ENCODE assay signal across 1 cellular context in the genomic region with DNA sequence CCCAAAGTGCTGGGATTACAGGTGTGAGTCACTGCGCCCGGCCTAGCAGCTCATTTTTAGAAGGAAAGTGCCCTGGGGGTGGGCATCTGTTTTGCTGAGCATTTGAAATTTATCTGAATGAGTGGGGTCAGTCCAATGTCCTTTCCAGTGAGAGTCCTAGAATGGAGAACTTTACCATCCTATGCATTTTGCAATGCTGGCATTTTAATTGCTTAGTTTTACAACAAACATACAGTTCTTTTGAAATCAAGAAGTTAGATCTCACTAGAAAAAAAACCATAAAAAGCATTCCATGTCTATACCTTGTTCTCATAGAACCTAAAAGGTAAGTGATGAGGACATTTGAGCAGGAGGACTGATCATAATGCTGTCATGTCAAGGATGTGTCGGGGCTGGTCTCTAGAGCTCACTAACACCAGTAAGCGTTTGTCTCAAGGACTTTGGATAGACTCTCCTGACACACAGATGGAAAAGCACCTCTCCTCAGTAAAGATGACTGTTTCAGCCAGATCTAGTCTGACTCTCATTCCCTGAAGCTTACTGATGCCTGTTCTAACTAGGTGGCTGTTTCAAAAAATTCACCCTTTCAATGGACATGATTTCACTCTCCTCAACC.
TF ChIP-seq lines count a peak whose summit lies in the region.

No MANE protein-coding gene starts in this region.

TF ChIP-seq in WTC11, 78 proteins besides CTCF, POLR2A, EP300 and RAD21:
- TF ChIP-seq, protein P1, sequence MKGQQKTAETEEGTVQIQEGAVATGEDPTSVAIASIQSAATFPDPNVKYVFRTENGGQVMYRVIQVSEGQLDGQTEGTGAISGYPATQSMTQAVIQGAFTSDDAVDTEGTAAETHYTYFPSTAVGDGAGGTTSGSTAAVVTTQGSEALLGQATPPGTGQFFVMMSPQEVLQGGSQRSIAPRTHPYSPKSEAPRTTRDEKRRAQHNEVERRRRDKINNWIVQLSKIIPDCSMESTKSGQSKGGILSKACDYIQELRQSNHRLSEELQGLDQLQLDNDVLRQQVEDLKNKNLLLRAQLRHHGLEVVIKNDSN (CRISPR knock-in tag; IDR thresholded peaks at IDR 0.05) = no peak
- TF ChIP-seq TEAD4 (CRISPR knock-in tag; IDR thresholded peaks at IDR 0.05) = no peak
- TF ChIP-seq ZNF232 (CRISPR knock-in tag; IDR thresholded peaks at IDR 0.05) = no peak
- TF ChIP-seq FOXP1 (CRISPR knock-in tag; IDR thresholded peaks at IDR 0.05; ENCODE audit: borderline replicate concordance) = no peak
- TF ChIP-seq GTF2I (CRISPR knock-in tag; conservative IDR thresholded peaks at IDR 0.05) = no peak
- TF ChIP-seq, protein P2, sequence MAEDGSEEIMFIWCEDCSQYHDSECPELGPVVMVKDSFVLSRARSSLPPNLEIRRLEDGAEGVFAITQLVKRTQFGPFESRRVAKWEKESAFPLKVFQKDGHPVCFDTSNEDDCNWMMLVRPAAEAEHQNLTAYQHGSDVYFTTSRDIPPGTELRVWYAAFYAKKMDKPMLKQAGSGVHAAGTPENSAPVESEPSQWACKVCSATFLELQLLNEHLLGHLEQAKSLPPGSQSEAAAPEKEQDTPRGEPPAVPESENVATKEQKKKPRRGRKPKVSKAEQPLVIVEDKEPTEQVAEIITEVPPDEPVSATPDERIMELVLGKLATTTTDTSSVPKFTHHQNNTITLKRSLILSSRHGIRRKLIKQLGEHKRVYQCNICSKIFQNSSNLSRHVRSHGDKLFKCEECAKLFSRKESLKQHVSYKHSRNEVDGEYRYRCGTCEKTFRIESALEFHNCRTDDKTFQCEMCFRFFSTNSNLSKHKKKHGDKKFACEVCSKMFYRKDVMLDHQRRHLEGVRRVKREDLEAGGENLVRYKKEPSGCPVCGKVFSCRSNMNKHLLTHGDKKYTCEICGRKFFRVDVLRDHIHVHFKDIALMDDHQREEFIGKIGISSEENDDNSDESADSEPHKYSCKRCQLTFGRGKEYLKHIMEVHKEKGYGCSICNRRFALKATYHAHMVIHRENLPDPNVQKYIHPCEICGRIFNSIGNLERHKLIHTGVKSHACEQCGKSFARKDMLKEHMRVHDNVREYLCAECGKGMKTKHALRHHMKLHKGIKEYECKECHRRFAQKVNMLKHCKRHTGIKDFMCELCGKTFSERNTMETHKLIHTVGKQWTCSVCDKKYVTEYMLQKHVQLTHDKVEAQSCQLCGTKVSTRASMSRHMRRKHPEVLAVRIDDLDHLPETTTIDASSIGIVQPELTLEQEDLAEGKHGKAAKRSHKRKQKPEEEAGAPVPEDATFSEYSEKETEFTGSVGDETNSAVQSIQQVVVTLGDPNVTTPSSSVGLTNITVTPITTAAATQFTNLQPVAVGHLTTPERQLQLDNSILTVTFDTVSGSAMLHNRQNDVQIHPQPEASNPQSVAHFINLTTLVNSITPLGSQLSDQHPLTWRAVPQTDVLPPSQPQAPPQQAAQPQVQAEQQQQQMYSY (CRISPR knock-in tag; IDR thresholded peaks at IDR 0.05) = no peak
- TF ChIP-seq, protein P3, sequence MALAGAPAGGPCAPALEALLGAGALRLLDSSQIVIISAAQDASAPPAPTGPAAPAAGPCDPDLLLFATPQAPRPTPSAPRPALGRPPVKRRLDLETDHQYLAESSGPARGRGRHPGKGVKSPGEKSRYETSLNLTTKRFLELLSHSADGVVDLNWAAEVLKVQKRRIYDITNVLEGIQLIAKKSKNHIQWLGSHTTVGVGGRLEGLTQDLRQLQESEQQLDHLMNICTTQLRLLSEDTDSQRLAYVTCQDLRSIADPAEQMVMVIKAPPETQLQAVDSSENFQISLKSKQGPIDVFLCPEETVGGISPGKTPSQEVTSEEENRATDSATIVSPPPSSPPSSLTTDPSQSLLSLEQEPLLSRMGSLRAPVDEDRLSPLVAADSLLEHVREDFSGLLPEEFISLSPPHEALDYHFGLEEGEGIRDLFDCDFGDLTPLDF (CRISPR knock-in tag; IDR thresholded peaks at IDR 0.05) = no peak
- TF ChIP-seq, protein P4, sequence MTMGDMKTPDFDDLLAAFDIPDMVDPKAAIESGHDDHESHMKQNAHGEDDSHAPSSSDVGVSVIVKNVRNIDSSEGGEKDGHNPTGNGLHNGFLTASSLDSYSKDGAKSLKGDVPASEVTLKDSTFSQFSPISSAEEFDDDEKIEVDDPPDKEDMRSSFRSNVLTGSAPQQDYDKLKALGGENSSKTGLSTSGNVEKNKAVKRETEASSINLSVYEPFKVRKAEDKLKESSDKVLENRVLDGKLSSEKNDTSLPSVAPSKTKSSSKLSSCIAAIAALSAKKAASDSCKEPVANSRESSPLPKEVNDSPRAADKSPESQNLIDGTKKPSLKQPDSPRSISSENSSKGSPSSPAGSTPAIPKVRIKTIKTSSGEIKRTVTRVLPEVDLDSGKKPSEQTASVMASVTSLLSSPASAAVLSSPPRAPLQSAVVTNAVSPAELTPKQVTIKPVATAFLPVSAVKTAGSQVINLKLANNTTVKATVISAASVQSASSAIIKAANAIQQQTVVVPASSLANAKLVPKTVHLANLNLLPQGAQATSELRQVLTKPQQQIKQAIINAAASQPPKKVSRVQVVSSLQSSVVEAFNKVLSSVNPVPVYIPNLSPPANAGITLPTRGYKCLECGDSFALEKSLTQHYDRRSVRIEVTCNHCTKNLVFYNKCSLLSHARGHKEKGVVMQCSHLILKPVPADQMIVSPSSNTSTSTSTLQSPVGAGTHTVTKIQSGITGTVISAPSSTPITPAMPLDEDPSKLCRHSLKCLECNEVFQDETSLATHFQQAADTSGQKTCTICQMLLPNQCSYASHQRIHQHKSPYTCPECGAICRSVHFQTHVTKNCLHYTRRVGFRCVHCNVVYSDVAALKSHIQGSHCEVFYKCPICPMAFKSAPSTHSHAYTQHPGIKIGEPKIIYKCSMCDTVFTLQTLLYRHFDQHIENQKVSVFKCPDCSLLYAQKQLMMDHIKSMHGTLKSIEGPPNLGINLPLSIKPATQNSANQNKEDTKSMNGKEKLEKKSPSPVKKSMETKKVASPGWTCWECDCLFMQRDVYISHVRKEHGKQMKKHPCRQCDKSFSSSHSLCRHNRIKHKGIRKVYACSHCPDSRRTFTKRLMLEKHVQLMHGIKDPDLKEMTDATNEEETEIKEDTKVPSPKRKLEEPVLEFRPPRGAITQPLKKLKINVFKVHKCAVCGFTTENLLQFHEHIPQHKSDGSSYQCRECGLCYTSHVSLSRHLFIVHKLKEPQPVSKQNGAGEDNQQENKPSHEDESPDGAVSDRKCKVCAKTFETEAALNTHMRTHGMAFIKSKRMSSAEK (CRISPR knock-in tag; IDR thresholded peaks at IDR 0.05; ENCODE audit: borderline replicate concordance) = no peak
- no peak for TF ChIP-seq OVOL2 (CRISPR knock-in tag; IDR thresholded peaks at IDR 0.05; ENCODE audit: borderline replicate concordance)
- TF ChIP-seq, protein P5, sequence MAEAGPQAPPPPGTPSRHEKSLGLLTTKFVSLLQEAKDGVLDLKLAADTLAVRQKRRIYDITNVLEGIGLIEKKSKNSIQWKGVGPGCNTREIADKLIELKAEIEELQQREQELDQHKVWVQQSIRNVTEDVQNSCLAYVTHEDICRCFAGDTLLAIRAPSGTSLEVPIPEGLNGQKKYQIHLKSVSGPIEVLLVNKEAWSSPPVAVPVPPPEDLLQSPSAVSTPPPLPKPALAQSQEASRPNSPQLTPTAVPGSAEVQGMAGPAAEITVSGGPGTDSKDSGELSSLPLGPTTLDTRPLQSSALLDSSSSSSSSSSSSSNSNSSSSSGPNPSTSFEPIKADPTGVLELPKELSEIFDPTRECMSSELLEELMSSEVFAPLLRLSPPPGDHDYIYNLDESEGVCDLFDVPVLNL (CRISPR knock-in tag; IDR thresholded peaks at IDR 0.05; ENCODE audit: borderline replicate concordance, low read depth) = no peak
- no peak for TF ChIP-seq MYBL2 (CRISPR knock-in tag; IDR thresholded peaks at IDR 0.05)
- no peak for TF ChIP-seq ZNF416 (CRISPR knock-in tag; IDR thresholded peaks at IDR 0.05)
- no peak for TF ChIP-seq JUN (CRISPR knock-in tag; IDR thresholded peaks at IDR 0.05)
- TF ChIP-seq PRRX2 (CRISPR knock-in tag; IDR thresholded peaks at IDR 0.05) = no peak
